Comparison of ENCODE assay signal across 8 cellular contexts in the genomic region with DNA sequence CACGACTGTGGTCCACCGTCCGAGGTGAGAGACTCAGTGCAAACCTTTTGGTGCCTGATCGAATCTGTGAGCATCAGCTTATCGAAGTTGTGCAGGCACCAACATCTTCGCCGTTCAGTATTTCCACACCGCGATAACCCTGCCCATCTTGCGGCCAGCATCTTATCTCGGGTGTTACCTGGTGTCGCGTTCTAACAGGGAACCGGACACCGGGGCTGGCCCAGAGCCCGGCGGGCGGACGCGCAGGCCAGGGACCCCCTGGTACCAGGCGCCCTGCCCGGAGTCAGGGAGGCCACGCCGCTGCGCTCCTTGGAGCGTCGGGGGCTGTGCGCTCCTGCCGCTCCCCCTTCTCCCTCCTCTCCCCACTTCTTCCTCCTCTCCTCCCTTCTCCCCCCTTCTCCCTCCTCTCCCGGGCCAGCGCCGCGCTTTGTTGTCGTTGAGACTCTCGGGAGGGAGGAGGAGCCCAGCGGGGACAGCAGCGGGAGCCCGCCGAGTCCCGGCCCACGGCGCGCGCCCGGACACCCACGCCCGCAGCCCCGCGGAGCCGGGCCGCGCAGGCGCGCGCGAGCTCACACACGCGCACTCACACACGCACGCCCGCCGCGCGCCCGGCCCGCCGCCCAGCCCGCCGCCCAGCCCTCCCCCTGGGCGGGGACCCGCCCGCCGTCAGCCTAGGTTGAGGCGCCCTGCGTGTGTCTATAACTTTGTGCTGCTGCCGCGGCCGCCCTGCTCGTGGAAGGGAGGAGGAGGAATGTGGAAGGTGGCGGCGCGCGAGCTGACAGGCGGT. TPM values are rescaled to one million over a fixed set of nuclear protein-coding genes. Genes with fewer than 3 reads are reported as not detected.
DNase-seq lines count a peak whose midpoint lies in the region; ATAC-seq and TF ChIP-seq lines count a peak whose summit lies in the region.

No MANE protein-coding gene starts in this region.

- no peak for TF ChIP-seq CTCF in AG04449 (IDR thresholded peaks at IDR 0.05; ENCODE audit: insufficient read depth, low read length, missing control alignments)
- TF ChIP-seq CTCF in liver (IDR thresholded peaks at IDR 0.05; ENCODE audit: low read depth, low read length, missing input control): no peak

- TF ChIP-seq RAD21 in liver (IDR thresholded peaks at IDR 0.05): no peak

- H3K27me3 Mint-ChIP-seq in dendritic cell treated with granulocyte-macrophage colony-stimulating factor and Interleukin-4, amounts not matched to agents 40 ng/mL and 50 ng/mL, for 4 days: peaks cover 14% of the 10 kb centered on the region

- peak overlapping the region; percentile 87 for H3K4me3 Mint-ChIP-seq in dendritic cell treated with granulocyte-macrophage colony-stimulating factor and Interleukin-4, amounts not matched to agents 40 ng/mL and 50 ng/mL, for 4 days

- no peaks in the 10 kb centered on the region for H3K9me3 ChIP-seq in liver (ENCODE audit: control insufficient read depth in 4 of 4, low read length in 3 of 4)

- peaks cover 2 to 44% (median 28%) of the 10 kb centered on the region in 4 donors for H3K4me1 ChIP-seq in liver (ENCODE audit: control insufficient read depth in 4 of 4, insufficient read depth in 4 of 4, low read length in 3 of 4)

- H3K27me3 ChIP-seq in liver (ENCODE audit: control insufficient read depth in 4 of 4, insufficient read depth in 4 of 4, low read length in 3 of 4): no peaks in the 10 kb centered on the region

- peaks cover 42% of the 10 kb centered on the region for H3K4me1 Mint-ChIP-seq in dendritic cell treated with granulocyte-macrophage colony-stimulating factor and Interleukin-4, amounts not matched to agents 40 ng/mL and 50 ng/mL, for 4 days (ENCODE audit: low read depth)

- peak; percentile 51 for ATAC-seq in GM18909 (IDR thresholded peaks at IDR 0.05; ENCODE audit: poor library complexity, unreplicated experiment)
- ATAC-seq in HG03342 (IDR thresholded peaks at IDR 0.05; ENCODE audit: unreplicated experiment): peak; percentile 38

- POLR2A ChIA-PET in AG04449 (lab: Yijun Ruan, JAX): interaction anchor here (0.6 to 2.6 kb wide), 13 partner anchors 29 to 535 kb away, joined by 3 to 14 read pairs (median 4); partner anchors contain the start of genes ARMC2, CEP57L1 and SESN1

- H3K27ac ChIP-seq in liver (ENCODE audit: low read depth in 1 of 2, low read length in 2 of 2): peak overlapping the region; percentile 99 to 100

- peak overlapping the region; percentile 93 for H3K27ac Mint-ChIP-seq in dendritic cell treated with granulocyte-macrophage colony-stimulating factor and Interleukin-4, amounts not matched to agents 40 ng/mL and 50 ng/mL, for 4 days

- WGBS in liver: under 1% methylated on average over 84 of the region's 84 CpGs

- intact Hi-C loops in dendritic cell treated with granulocyte-macrophage colony-stimulating factor and Interleukin-4, amounts not matched to agents 40 ng/mL and 50 ng/mL, for 4 days (cut with micrococcal nuclease): loop anchor here (2.0 to 5.0 kb wide), 5 partner anchors 64 to 824 kb away; partner anchors contain the start of genes CD164, CEP57L1 and SESN1

- peaks cover 18% of the 10 kb centered on the region for H3K36me3 Mint-ChIP-seq in dendritic cell treated with granulocyte-macrophage colony-stimulating factor and Interleukin-4, amounts not matched to agents 40 ng/mL and 50 ng/mL, for 4 days (ENCODE audit: low read depth)

- no peaks in the 10 kb centered on the region for H3K9me3 Mint-ChIP-seq in dendritic cell treated with granulocyte-macrophage colony-stimulating factor and Interleukin-4, amounts not matched to agents 40 ng/mL and 50 ng/mL, for 4 days

- peak overlapping the region; percentile 94 to 100 for H3K9ac ChIP-seq in liver (ENCODE audit: low read depth in 1 of 2, low read length in 2 of 2)

- no peaks in the 10 kb centered on the region for H3K36me3 ChIP-seq in liver (ENCODE audit: control insufficient read depth in 4 of 4, insufficient read depth in 3 of 4, low read depth in 1 of 4, low read length in 3 of 4)

- DNase-seq in AG04449 (ENCODE audit: low read depth, low spot score): no peak
- DNase-seq in NCI-H748 (lab: John Stamatoyannopoulos, UW; ENCODE audit: unreplicated experiment): peak; percentile 92
- DNase-seq in activated CD4-positive, alpha-beta T cell treated with anti-CD3 and anti-CD28 coated beads, Interleukin-2, amount 50 U/mL, for 24 hours (ENCODE audit: low read depth in 1 of 2, low spot score in 1 of 2): peak; percentile 67 to 70
- DNase-seq in stimulated activated CD4-positive, alpha-beta T cell treated with anti-CD3 and anti-CD28 coated beads, Interleukin-4, amount 100 ng/mL, for 1 hour: peak; percentile 84

- CTCF ChIA-PET in AG04449 (lab: Yijun Ruan, JAX): interaction anchor here (1.0 to 4.9 kb wide), 5 partner anchors 15 to 513 kb away, joined by 5 to 21 read pairs (median 15); no protein-coding TSS in a partner anchor

- H3K4me3 ChIP-seq in AG04449 (ENCODE audit: low read depth, low read length): peak overlapping the region; percentile 65
- peak overlapping the region; percentile 68 to 98 (median 95) for H3K4me3 ChIP-seq in liver (ENCODE audit: low read depth in 1 of 3, low read length in 3 of 3)

TF ChIP-seq in liver, 16 proteins besides CTCF, POLR2A, EP300 and RAD21:
- TF ChIP-seq TAF1 (conservative IDR thresholded peaks at IDR 0.05) (no peak), REST (IDR thresholded peaks at IDR 0.05) (peak; percentile 75), JUND (IDR thresholded peaks at IDR 0.05) (no peak)

RNA-seq across cellular contexts. Expression of gene FOXO3, which starts 1.4 kb away (rescaled TPM):
- total RNA-seq in liver: 10 to 100 TPM; 21.7 to 72.2 TPM
- 10 to 100 TPM in 1 of 2 donors, 1 to 10 TPM in 1; 6.0 to 12.8 TPM for polyA plus RNA-seq in liver
